ENCODE assay signal across 10 cellular contexts in the genomic region with DNA sequence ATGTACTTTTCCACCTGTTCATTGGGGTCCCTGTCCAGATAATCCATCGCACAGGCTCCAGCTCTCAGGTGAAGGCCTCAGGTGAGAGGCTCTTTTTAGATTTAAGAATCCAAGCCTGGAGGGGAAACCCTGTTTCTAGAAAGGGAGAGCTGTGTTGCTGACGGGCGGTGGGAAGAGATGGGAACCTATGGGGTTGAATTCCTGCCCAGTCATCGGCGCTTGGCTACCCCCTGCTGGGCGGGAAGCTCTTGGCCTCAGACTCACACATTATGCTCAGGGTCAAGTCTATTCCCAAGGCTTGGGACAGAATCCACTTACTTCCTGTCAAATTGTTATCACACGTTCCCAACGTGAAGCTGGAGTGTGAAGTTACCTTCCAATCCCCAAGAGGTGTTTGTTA.
DNase-seq lines count a peak whose midpoint lies in the region; ATAC-seq and TF ChIP-seq lines count a peak whose summit lies in the region.
"Had no signal": no experiment of that assay in that cellular context is flagged by ENCODE, and none has a peak within 500 bp of the region (broad histone marks: within the 10 kb centered on the region; RNA-seq: fewer than 3 reads in every experiment).

No MANE protein-coding gene starts in this region.

- H3K9me3 Mint-ChIP-seq in activated CD8-positive, alpha-beta T cell treated with anti-CD3 and anti-CD28 coated beads for 36 hours: peaks cover 5% of the 10 kb centered on the region
- H3K9me3 Mint-ChIP-seq: dendritic cell treated with granulocyte-macrophage colony-stimulating factor and Interleukin-4, amounts not matched to agents 40 ng/mL and 50 ng/mL, for 4 days had no signal

- no peak overlapping the region for H3K4me3 Mint-ChIP-seq in activated CD8-positive, alpha-beta T cell treated with anti-CD3 and anti-CD28 coated beads for 36 hours
- H3K4me3 Mint-ChIP-seq: dendritic cell treated with granulocyte-macrophage colony-stimulating factor and Interleukin-4, amounts not matched to agents 40 ng/mL and 50 ng/mL, for 4 days had no signal

- ATAC-seq in left lobe of liver: peak; percentile 85
- ATAC-seq in GM19324 (IDR thresholded peaks at IDR 0.05; ENCODE audit: low FRiP score, unreplicated experiment): no peak
- ATAC-seq in activated CD8-positive, alpha-beta T cell treated with anti-CD3 and anti-CD28 coated beads for 36 hours: no peak
- no peak for ATAC-seq in stimulated activated naive CD8-positive, alpha-beta T cell treated with anti-CD3 and anti-CD28 coated beads, Interleukin-15, Interleukin-2, amounts not matched to agents 100 U/mL and 50 U/mL, for 24 hours

- H3K4me1 ChIP-seq in BE2C: peaks cover 8% of the 10 kb centered on the region

- H3K9me3 ChIP-seq in BE2C: no peaks in the 10 kb centered on the region
- H3K9me3 ChIP-seq: thoracic aorta had no signal

- peaks cover 1% of the 10 kb centered on the region for H3K27me3 Mint-ChIP-seq in activated CD8-positive, alpha-beta T cell treated with anti-CD3 and anti-CD28 coated beads for 36 hours
- H3K27me3 Mint-ChIP-seq: dendritic cell treated with granulocyte-macrophage colony-stimulating factor and Interleukin-4, amounts not matched to agents 40 ng/mL and 50 ng/mL, for 4 days had no signal

- POLR2A ChIA-PET in activated CD8-positive, alpha-beta T cell treated with anti-CD3 and anti-CD28 coated beads for 36 hours (lab: Charles Lee): no interaction called here

- no peaks in the 10 kb centered on the region for H3K27me3 ChIP-seq in BE2C

- CTCF ChIA-PET in activated CD8-positive, alpha-beta T cell treated with anti-CD3 and anti-CD28 coated beads for 36 hours (lab: Charles Lee): no interaction called here

- H3K27ac Mint-ChIP-seq in activated CD8-positive, alpha-beta T cell treated with anti-CD3 and anti-CD28 coated beads for 36 hours: no peak overlapping the region
- H3K27ac Mint-ChIP-seq: dendritic cell treated with granulocyte-macrophage colony-stimulating factor and Interleukin-4, amounts not matched to agents 40 ng/mL and 50 ng/mL, for 4 days had no signal

- intact Hi-C loops in activated CD8-positive, alpha-beta T cell treated with anti-CD3 and anti-CD28 coated beads for 36 hours (cut with micrococcal nuclease): no loop called here

- H3K4me1 Mint-ChIP-seq in activated CD8-positive, alpha-beta T cell treated with anti-CD3 and anti-CD28 coated beads for 36 hours (ENCODE audit: low read depth): no peaks in the 10 kb centered on the region

- H3K4me3 ChIP-seq in BE2C (ENCODE audit: low read depth, low read length): no peak overlapping the region
- H3K4me3 ChIP-seq: thoracic aorta had no signal

- peak; percentile 75 for DNase-seq in BE2C
- DNase-seq in Kasumi-1 (lab: John Stamatoyannopoulos, UW): peak; percentile 37 to 48
- DNase-seq in amniotic epithelial cell (ENCODE audit: low read depth): peak; percentile 78
- DNase-seq in left lobe of liver (ENCODE audit: low spot score): peak; percentile 49
- DNase-seq in activated CD8-positive, alpha-beta T cell treated with anti-CD3 and anti-CD28 coated beads for 36 hours: no peak
- no peak for DNase-seq in NCI-H128 (lab: John Stamatoyannopoulos, UW; ENCODE audit: unreplicated experiment)
- no peak for DNase-seq in stimulated activated naive CD8-positive, alpha-beta T cell treated with anti-CD3 and anti-CD28 coated beads, Interleukin-15, Interleukin-2, amounts not matched to agents 100 U/mL and 50 U/mL, for 24 hours

- TF ChIP-seq CTCF in BE2C (IDR thresholded peaks at IDR 0.05; ENCODE audit: low read depth, low read length): peak; percentile 76
- TF ChIP-seq CTCF in activated CD8-positive, alpha-beta T cell treated with anti-CD3 and anti-CD28 coated beads for 36 hours (IDR thresholded peaks at IDR 0.05): no peak

- no peaks in the 10 kb centered on the region for H3K36me3 ChIP-seq in BE2C
- H3K36me3 ChIP-seq: thoracic aorta had no signal

- no peaks in the 10 kb centered on the region for H3K36me3 Mint-ChIP-seq in activated CD8-positive, alpha-beta T cell treated with anti-CD3 and anti-CD28 coated beads for 36 hours (ENCODE audit: low read depth)

Comparison
In these comparisons a context has a peak if more than half of its experiments do, and no peak if none do; other contexts are left out.
1. DNase-seq: peak in BE2C (single experiment), Kasumi-1 (2 of 2), amniotic epithelial cell (single experiment) and left lobe of liver (single experiment); none in activated CD8-positive, alpha-beta T cell treated with anti-CD3 and anti-CD28 coated beads for 36 hours (single experiment), NCI-H128 (single experiment) and stimulated activated naive CD8-positive, alpha-beta T cell treated with anti-CD3 and anti-CD28 coated beads, Interleukin-15, Interleukin-2, amounts not matched to agents 100 U/mL and 50 U/mL, for 24 hours (single experiment).